ENCODE assay signal across 8 cellular contexts in genomic region chr9:27539479-27540441, GRCh38. TPM values are rescaled to one million over a fixed set of nuclear protein-coding genes. Genes with fewer than 3 reads are reported as not detected.
DNase-seq lines count a peak whose midpoint lies in the region; ATAC-seq, FAIRE-seq and TF ChIP-seq lines count a peak whose summit lies in the region.

No MANE protein-coding gene starts in this region.

- H3K4me1 ChIP-seq in A549 (peaks cover 49% of the 10 kb centered on the region), ascending aorta (peaks cover 20 to 69% of the 10 kb centered on the region in 2 donors), left lung (peaks cover 0 to 29% of the 10 kb centered on the region in 2 donors), mesendoderm (ENCODE audit: control insufficient read depth, low read depth, low read length) (no peaks in the 10 kb centered on the region)

- no peak for TF ChIP-seq RAD21 in A549 (conservative IDR thresholded peaks at IDR 0.05 in 1 of 2, IDR thresholded peaks at IDR 0.05 in 1 of 2)

- H3K4me2 ChIP-seq in A549 (peak overlapping the region; percentile 74), mesendoderm (ENCODE audit: low read length) (no peak overlapping the region)

- H2BK120ac ChIP-seq in mesendoderm (ENCODE audit: low read depth, low read length) = no peak overlapping the region

- WGBS in A549 (ENCODE audit: missing lambda C conversion rate) = 36% methylated on average over 5 of the region's 5 CpGs
- no CpG with 5 or more reads among the region's 5 CpGs for WGBS in mesendoderm (ENCODE audit: extremely low coverage, insufficient coverage, low lambda C conversion rate)

- no peak overlapping the region for H4K5ac ChIP-seq in mesendoderm (ENCODE audit: low read length)

- H3K9ac ChIP-seq in mesendoderm (ENCODE audit: low read length) = no peak overlapping the region

- no peak for FAIRE-seq in A549 (lab: Jason Lieb, UNC)

- H3K9me3 ChIP-seq in A549 (no peaks in the 10 kb centered on the region), ascending aorta (no peaks in the 10 kb centered on the region), left lung (no peaks in the 10 kb centered on the region)

- intact Hi-C loops in ascending aorta (cut with DNase I) (loop anchor here (1.0 to 2.0 kb wide), 2 partner anchors 10 to 33 kb away; partner anchors contain the start of genes C9orf72 and MOB3B), left lung (cut with DNase I) (loop anchor here in 1 of 2 donors (10.0 kb wide), 1 partner anchor 205 kb away; no protein-coding TSS in a partner anchor)

- no peak overlapping the region for H2BK15ac ChIP-seq in mesendoderm (replicated peaks; ENCODE audit: low read depth)

- H2BK5ac ChIP-seq in mesendoderm (ENCODE audit: low read length) = no peak overlapping the region

- H3K36me3 ChIP-seq in ascending aorta (peaks cover 0 to 5% of the 10 kb centered on the region in 2 donors), left lung (peaks cover 0 to 18% of the 10 kb centered on the region in 2 donors), mesendoderm (ENCODE audit: control insufficient read depth, insufficient read depth, low read length) (no peaks in the 10 kb centered on the region)

- ATAC-seq in A549 = peak; percentile 64 to 78
- peak; percentile 67 for ATAC-seq in left lung
- ATAC-seq in HG03196 (IDR thresholded peaks at IDR 0.05; ENCODE audit: unreplicated experiment) = no peak

- TF ChIP-seq CTCF in A549 (IDR thresholded peaks at IDR 0.05) (no peak), ascending aorta (IDR thresholded peaks at IDR 0.05) (no peak), left lung (IDR thresholded peaks at IDR 0.05) (no peak), GM10248 (IDR thresholded peaks at IDR 0.05; ENCODE audit: control extremely low read depth, extremely low read depth, low read depth, missing control alignments) (no peak)

- TF ChIP-seq POLR2A in A549 (IDR thresholded peaks at IDR 0.05; ENCODE audit: low read length) = no peak

- no peak overlapping the region for H2AK5ac ChIP-seq in mesendoderm (ENCODE audit: low read length)

- no peaks in the 10 kb centered on the region for H3K79me2 ChIP-seq in mesendoderm (ENCODE audit: control insufficient read depth, insufficient read depth, low read length)

- H3K27me3 ChIP-seq in ascending aorta (no peaks in the 10 kb centered on the region), left lung (no peaks in the 10 kb centered on the region), mesendoderm (ENCODE audit: insufficient read depth, low read length, poor library complexity) (no peaks in the 10 kb centered on the region)

- H3K23ac ChIP-seq in mesendoderm (ENCODE audit: low read length) = no peak overlapping the region

- H3K27ac ChIP-seq in A549 (peak overlapping the region; percentile 59 to 74; a peak in 5 of 6 replicates), ascending aorta (peak overlapping the region; percentile 85 to 88), left lung (peak overlapping the region; percentile 35 to 65), mesendoderm (ENCODE audit: low read depth, low read length) (no peak overlapping the region)

- no peak overlapping the region for H4K8ac ChIP-seq in mesendoderm (ENCODE audit: low read depth, low read length)

- no peak overlapping the region for H3K4ac ChIP-seq in mesendoderm (ENCODE audit: low read depth, low read length)

- H3K4me3 ChIP-seq in A549 (no peak overlapping the region), ascending aorta (peak overlapping the region in 1 of 2 donors; percentile 23), left lung (no peak overlapping the region), mesendoderm (ENCODE audit: low read length) (no peak overlapping the region)

- DNase-seq in A549 (ENCODE audit: low read depth in 1 of 2, low spot score in 1 of 2) (peak in 1 of 2 experiments; percentile 42), HCEC 1CT (peak; percentile 68), ascending aorta (ENCODE audit: low spot score in 2 of 2) (peak; percentile 18 to 77), left lung (peak in 1 of 2 donors; percentile 41), NCI-H2196 treated with DMSO at 0.1 percent for 48 hours (lab: John Stamatoyannopoulos, UW; ENCODE audit: unreplicated experiment) (no peak), GM10248 (ENCODE audit: extremely low spot score) (no peak), mesendoderm (no peak)

- H3K79me1 ChIP-seq in mesendoderm (ENCODE audit: low read length) = no peaks in the 10 kb centered on the region

- no peak overlapping the region for H3K18ac ChIP-seq in mesendoderm (ENCODE audit: low read length)

- POLR2A ChIA-PET in A549 (lab: Yijun Ruan, JAX) (interaction anchor here (0.8 kb wide), 1 partner anchor 10 kb away, joined by 3 read pairs; the partner anchor contains the start of gene MOB3B), GM10248 (lab: Yijun Ruan, JAX) (no interaction called here)

- H3K56ac ChIP-seq in mesendoderm (ENCODE audit: low read length) = no peak overlapping the region

- CTCF ChIA-PET in A549 (lab: Yijun Ruan, JAX) (interaction anchor here (0.8 to 19.4 kb wide), 5 partner anchors 8 to 229 kb away, joined by 3 to 266 read pairs (median 26); partner anchors contain the start of gene MOB3B), GM10248 (lab: Yijun Ruan, JAX) (interaction anchor here (1.0 to 2.9 kb wide), 3 partner anchors 10 to 20 kb away, joined by 3 to 15 read pairs (median 5); partner anchors contain the start of gene MOB3B)

- TF ChIP-seq EP300 in A549 (IDR thresholded peaks at IDR 0.05) = peak; percentile 31 to 63; a peak in 2 of 5 replicates

TF ChIP-seq in A549, 52 proteins besides CTCF, POLR2A, EP300 and RAD21 (continues in another document):
- TF ChIP-seq ZSCAN20 (CRISPR knock-in tag; IDR thresholded peaks at IDR 0.05) (no peak), HOXB5 (CRISPR knock-in tag; IDR thresholded peaks at IDR 0.05) (no peak), JUNB (IDR thresholded peaks at IDR 0.05) (peak; percentile 45; the same call in 1 of the 2 replicates), EHMT2 (IDR thresholded peaks at IDR 0.05; ENCODE audit: low read depth) (no peak), FOSL2 (IDR thresholded peaks at IDR 0.05) (peak; percentile 46), FOSL2 (CRISPR knock-in tag; IDR thresholded peaks at IDR 0.05) (peak; percentile 41), HES2 (IDR thresholded peaks at IDR 0.05) (peak; percentile 51; the same call in 1 of the 2 replicates), RFX5 (IDR thresholded peaks at IDR 0.05) (no peak), BHLHE40 (IDR thresholded peaks at IDR 0.05; ENCODE audit: low read depth, low read length) (no peak), NPAS2 (CRISPR knock-in tag; IDR thresholded peaks at IDR 0.05; ENCODE audit: borderline replicate concordance) (no peak), MAFK (IDR thresholded peaks at IDR 0.05; ENCODE audit: partially characterized antibody) (no peak), MAZ (IDR thresholded peaks at IDR 0.05; ENCODE audit: borderline replicate concordance, low read depth, low read length) (no peak), GATA3 (IDR thresholded peaks at IDR 0.05; ENCODE audit: borderline replicate concordance) (peak; percentile 38; the same call in 1 of the 2 replicates), FOXS1 (CRISPR knock-in tag; IDR thresholded peaks at IDR 0.05) (no peak), SREBF2 (IDR thresholded peaks at IDR 0.05) (no peak), USF2 (IDR thresholded peaks at IDR 0.05) (no peak), CEBPB (IDR thresholded peaks at IDR 0.05) (peak; percentile 90 to 97), JUN (IDR thresholded peaks at IDR 0.05) (peak in 1 of 2 experiments; percentile 49; a peak in 1 of 5 replicates), HDAC2 (IDR thresholded peaks at IDR 0.05) (no peak)

RNA-seq across cellular contexts. Expression of gene MOB3B, which starts 10.1 kb away (rescaled TPM):
- polyA plus RNA-seq in A549 (2011; rRNA removed) = 5.2 and 6.0 TPM in 2 replicates
- 2.0 and 2.6 TPM in 2 replicates for polyA plus RNA-seq in A549 (2012; cell fraction: cytosol; rRNA removed)
- polyA plus RNA-seq in A549 (2012; cell fraction: nucleus; rRNA removed) = 1.1 and 1.9 TPM in 2 replicates
- polyA plus RNA-seq in A549 (2017; fragmentation: RNase III; extraction: RNeasy Plus Mini Kit Qiagen cat#74134 plus additional on column Dnase treatment) = 5.7 to 7.6 TPM (median 6.4 TPM) in 3 replicates
- 8.3 and 8.5 TPM in 2 replicates for polyA minus RNA-seq in A549 (2011; rRNA and poly(A)+ RNA removed)
- 2.4 TPM for total RNA-seq in ascending aorta
- total RNA-seq in left lung = 10 to 100 TPM in 1 of 2 donors, 1 to 10 TPM in 1; 7.2 to 13.6 TPM
- polyA plus RNA-seq in mesendoderm (2013, experiment 1 of 2) = 5.9 TPM
- 6.1 TPM for polyA plus RNA-seq in mesendoderm (2013, experiment 2 of 2)

RNA-seq across cellular contexts. Expression of gene IFNK, which starts 15.7 kb away (rescaled TPM):
- polyA plus RNA-seq in A549 (2011; rRNA removed) (not detected in 2 replicates), A549 (2017; fragmentation: RNase III; extraction: RNeasy Plus Mini Kit Qiagen cat#74134 plus additional on column Dnase treatment) (not detected in 3 replicates)
- polyA plus RNA-seq in A549 (2012; cell fraction: cytosol; rRNA removed) = not detected in 2 replicates
- not detected in 2 replicates for polyA plus RNA-seq in A549 (2012; cell fraction: nucleus; rRNA removed)
- not detected in 2 replicates for polyA minus RNA-seq in A549 (2011; rRNA and poly(A)+ RNA removed)
- total RNA-seq in ascending aorta (not detected), left lung (not detected)
- polyA plus RNA-seq in mesendoderm (2013, experiment 1 of 2) = not detected
- not detected for polyA plus RNA-seq in mesendoderm (2013, experiment 2 of 2)

RNA-seq across cellular contexts. Expression of gene C9orf72, which starts 33.5 kb away (rescaled TPM):
- polyA plus RNA-seq in A549 (2011; rRNA removed) (10.7 and 16.4 TPM in 2 replicates), A549 (2017; fragmentation: RNase III; extraction: RNeasy Plus Mini Kit Qiagen cat#74134 plus additional on column Dnase treatment) (3.0 to 4.1 TPM (median 4.0 TPM) in 3 replicates)
- polyA plus RNA-seq in A549 (2012; cell fraction: cytosol; rRNA removed) = 1.5 and 1.9 TPM in 2 replicates
- 1.7 and 2.9 TPM in 2 replicates for polyA plus RNA-seq in A549 (2012; cell fraction: nucleus; rRNA removed)
- polyA minus RNA-seq in A549 (2011; rRNA and poly(A)+ RNA removed) = 4.2 and 5.1 TPM in 2 replicates
- total RNA-seq in ascending aorta (17.1 TPM), left lung (10 to 100 TPM; 17.1 to 32.4 TPM)
- 8.1 TPM for polyA plus RNA-seq in mesendoderm (2013, experiment 1 of 2)
- 8.6 TPM for polyA plus RNA-seq in mesendoderm (2013, experiment 2 of 2)

Comparison
In these comparisons a context has a peak if more than half of its experiments do, and no peak if none do; other contexts are left out.
1. DNase-seq: peak in HCEC 1CT (single experiment) and ascending aorta (2 of 2); none in NCI-H2196 treated with DMSO at 0.1 percent for 48 hours (single experiment), GM10248 (single experiment) and mesendoderm (single experiment).